Comparison of ENCODE assay signal across 8 cellular contexts in the genomic region with DNA sequence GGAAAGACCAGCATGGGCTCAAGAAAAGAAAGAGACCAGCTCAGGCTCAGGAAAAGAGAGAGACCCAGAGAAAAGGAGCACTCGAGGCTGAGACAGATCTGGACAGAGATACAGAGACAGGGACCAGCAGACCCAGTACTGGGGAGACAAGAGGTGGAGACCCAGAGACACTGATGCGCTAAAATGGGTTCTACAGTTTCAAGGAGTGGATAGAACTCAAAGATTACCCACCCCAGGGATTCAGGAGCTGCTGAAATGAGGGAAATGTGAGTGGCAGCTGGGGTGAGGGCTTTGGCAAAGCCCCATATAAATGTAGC.
A peak's percentile ranks its signal among the peaks of the same experiment; 100 is the strongest.
DNase-seq lines count a peak whose midpoint lies in the region; ATAC-seq and TF ChIP-seq lines count a peak whose summit lies in the region.

No MANE protein-coding gene starts in this region.

- no peak for ATAC-seq in HG02970 (IDR thresholded peaks at IDR 0.05; ENCODE audit: low FRiP score, unreplicated experiment)
- no peak for ATAC-seq in HG03280 (IDR thresholded peaks at IDR 0.05; ENCODE audit: unreplicated experiment)

- peak overlapping the region; percentile 63 for H3K4me3 ChIP-seq in HL-60 (replicated peaks; ENCODE audit: insufficient read depth, low read length)
- peak overlapping the region; percentile 80 to 97 for H3K4me3 ChIP-seq in muscle layer of colon (ENCODE audit: low read depth in 1 of 2, low read length in 2 of 2)

- TF ChIP-seq CTCF in 22Rv1 (IDR thresholded peaks at IDR 0.05) (no peak), HL-60 (IDR thresholded peaks at IDR 0.05; ENCODE audit: insufficient read depth, low read length) (no peak)

- H3K27me3 ChIP-seq in HL-60 (ENCODE audit: insufficient read depth, poor library complexity, severe bottlenecking) (no peaks in the 10 kb centered on the region), muscle layer of colon (ENCODE audit: control insufficient read depth in 1 of 2, insufficient read depth in 2 of 2, low read length in 2 of 2) (no peaks in the 10 kb centered on the region)

- DNase-seq in HL-60 (ENCODE audit: low read depth in 1 of 2, low spot score in 1 of 2) (no peak), ecto neural progenitor cell (ENCODE audit: low spot score) (no peak), OCI-M1 (lab: John Stamatoyannopoulos, UW) (no peak)

- peak overlapping the region; percentile 56; the same call in 1 of the 2 replicates for H3K27ac ChIP-seq in 22Rv1
- H3K27ac ChIP-seq in HL-60 (replicated peaks), result peak overlapping the region; percentile 92
- peak overlapping the region; percentile 88 for H3K27ac ChIP-seq in cingulate gyrus (ENCODE audit: low read depth, low read length)
- peak overlapping the region; percentile 95 for H3K27ac ChIP-seq in muscle layer of colon (ENCODE audit: low read depth, low read length)

- H3K4me1 ChIP-seq in muscle layer of colon (ENCODE audit: insufficient read depth, low read length), result peaks cover 10% of the 10 kb centered on the region

- H3K9me3 ChIP-seq in muscle layer of colon (ENCODE audit: low read length), result no peaks in the 10 kb centered on the region

- H3K9ac ChIP-seq in muscle layer of colon (ENCODE audit: low read length), result peak overlapping the region; percentile 95

- peaks cover 8% of the 10 kb centered on the region for H3K36me3 ChIP-seq in muscle layer of colon (ENCODE audit: insufficient read depth, low read length)
